In genomic region chr4:145505945-145506344, GRCh38 we compare ENCODE assay signal across 18 cellular contexts. TPM values are rescaled to one million over a fixed set of nuclear protein-coding genes. Genes with fewer than 3 reads are reported as not detected.
DNase-seq lines count a peak whose midpoint lies in the region; ATAC-seq, FAIRE-seq and TF ChIP-seq lines count a peak whose summit lies in the region.
"Had no signal": no experiment of that assay in that cellular context is flagged by ENCODE, and none has a peak within 500 bp of the region (broad histone marks: within the 10 kb centered on the region; RNA-seq: fewer than 3 reads in every experiment).

No MANE protein-coding gene starts in this region.

- FAIRE-seq in GM12878 (lab: Jason Lieb, UNC) = no peak
- FAIRE-seq: GM12891, H1, HTR-8/SVneo, K562 had no signal

- intact Hi-C loops in GM12878 (cut with micrococcal nuclease; ENCODE audit: unreplicated experiment) (no loop called here), PC-3 (cut with micrococcal nuclease) (no loop called here)

- no peaks in the 10 kb centered on the region for H3K27me3 ChIP-seq in DOHH2 (ENCODE audit: control insufficient read depth, low read length)
- no peaks in the 10 kb centered on the region; a peak in 1 of 4 replicates for H3K27me3 ChIP-seq in GM12878 (replicated peaks in 1 of 2; ENCODE audit: control insufficient read depth in 2 of 2, insufficient read depth in 2 of 2, low read length in 1 of 2)
- H3K27me3 ChIP-seq in PC-3 (ENCODE audit: low read length) = no peaks in the 10 kb centered on the region
- H3K27me3 ChIP-seq: BLaER1 treated with 17β-estradiol and CSF1 and Interleukin-3, amounts not matched to agents 10 nM and 100 nM had no signal

- SMC1A ChIA-PET in GM12878 (lab: Charles Lee; ENCODE audit: uncharacterized antibody, unreplicated experiment) = interaction anchor here (1.2 kb wide), 1 partner anchor 269 kb away, joined by 4 read pairs; no protein-coding TSS in a partner anchor

- no peak overlapping the region for H2AFZ ChIP-seq in GM12878 (ENCODE audit: control insufficient read depth, low read depth, low read length)
- no peak overlapping the region for H2AFZ ChIP-seq in PC-3 (ENCODE audit: low read length)

- DNase-seq in GM12878 (ENCODE audit: low read depth, low spot score) = no peak
- DNase-seq in kidney tubule cell (ENCODE audit: low spot score) = peak; percentile 37
- DNase-seq in renal cortical epithelial cell (ENCODE audit: low read depth) = peak; percentile 79
- no peak for DNase-seq in PC-3
- DNase-seq: 8988T; AML-193; Calu3; CD4-positive, alpha-beta T cell; DMS 273 treated with DMSO at 0.1 percent for 48 hours had no signal

- H3K79me2 ChIP-seq in DOHH2 (ENCODE audit: control insufficient read depth, low read length) (peaks cover 93% of the 10 kb centered on the region), GM12878 (ENCODE audit: control insufficient read depth, insufficient read depth, low read length) (peaks cover 35% of the 10 kb centered on the region), PC-3 (ENCODE audit: low read length) (peaks cover 52% of the 10 kb centered on the region)

- WGBS in GM12878 (ENCODE audit: insufficient coverage, insufficient replicate concordance, low lambda C conversion rate, missing lambda C conversion rate) = 50% methylated on average over 3 of the region's 3 CpGs

- H3K4me3 ChIP-seq in DOHH2 (ENCODE audit: low read length) = no peak overlapping the region
- no peak overlapping the region for H3K4me3 ChIP-seq in GM12878
- H3K4me3 ChIP-seq in PC-3 (ENCODE audit: low read length) = no peak overlapping the region
- H3K4me3 ChIP-seq: BLaER1 treated with 17β-estradiol and CSF1 and Interleukin-3, amounts not matched to agents 10 nM and 100 nM; HAP-1; K562 had no signal

- RAD21 ChIA-PET in GM12878 (lab: Charles Lee; ENCODE audit: unreplicated experiment) = no interaction called here

- H3K9me2 ChIP-seq in DOHH2 (replicated peaks; ENCODE audit: control insufficient read depth, low read length) (no peaks in the 10 kb centered on the region), PC-3 (replicated peaks; ENCODE audit: low read length) (no peaks in the 10 kb centered on the region)

- peaks cover 21% of the 10 kb centered on the region for H3F3A ChIP-seq in DOHH2 (ENCODE audit: control insufficient read depth, insufficient read depth)
- H3F3A ChIP-seq in PC-3 (ENCODE audit: low read length, unreplicated experiment) = no peaks in the 10 kb centered on the region

- H3K27ac ChIP-seq in DOHH2 (ENCODE audit: low read depth, low read length) (peak overlapping the region; percentile 98), GM12878 (ENCODE audit: control insufficient read depth, insufficient read depth) (no peak overlapping the region), PC-3 (ENCODE audit: low read length) (no peak overlapping the region)

- BruUV-seq in GM12878 (replicated peaks; lab: Mats Ljungman, UMichigan) = no TSS peak
- BruUV-seq in PC-3 (replicated peaks; lab: Mats Ljungman, UMichigan) = no TSS peak

- no peak for ATAC-seq in GM12878
- ATAC-seq in HG03045 (IDR thresholded peaks at IDR 0.05; ENCODE audit: unreplicated experiment) = no peak
- no peak for ATAC-seq in GM21723 (IDR thresholded peaks at IDR 0.05; ENCODE audit: unreplicated experiment)
- ATAC-seq in PC-3 = no peak
- ATAC-seq: K562 had no signal

- POLR2A ChIA-PET in GM12878 (lab: Charles Lee) = no interaction called here
- POLR2A ChIA-PET in PC-3 (lab: Charles Lee; ENCODE audit: unreplicated experiment) = no interaction called here

- in situ Hi-C loops in GM12878 (cut with MboI) = no loop called here

- H3K4me2 ChIP-seq in DOHH2 (ENCODE audit: low read length) (peak overlapping the region; percentile 51; the same call in 1 of the 2 replicates), GM12878 (ENCODE audit: control insufficient read depth, insufficient read depth) (no peak overlapping the region), PC-3 (ENCODE audit: low read length) (no peak overlapping the region)

- CTCF ChIA-PET in GM12878 (lab: Yijun Ruan, JAX) (no interaction called here), PC-3 (lab: Charles Lee) (no interaction called here)

- 0 out of 2 replicates have a peak, but pooled peaks cover 3% of the 10 kb centered on the region for H3K9me3 ChIP-seq in DOHH2 (ENCODE audit: control insufficient read depth, insufficient read depth, low read length)
- peaks cover 4% of the 10 kb centered on the region for H3K9me3 ChIP-seq in GM12878 (replicated peaks; ENCODE audit: control insufficient read depth, insufficient read depth, low read length)
- H3K9me3 ChIP-seq in PC-3 (ENCODE audit: low read length) = 0 out of 2 replicates have a peak, but pooled peaks cover 7% of the 10 kb centered on the region
- H3K9me3 ChIP-seq: HAP-1 had no signal

- H4K20me1 ChIP-seq in DOHH2 (ENCODE audit: control insufficient read depth, insufficient read depth, low read depth, low read length) (no peaks in the 10 kb centered on the region), GM12878 (ENCODE audit: control insufficient read depth, insufficient read depth) (no peaks in the 10 kb centered on the region), PC-3 (ENCODE audit: low read length) (no peaks in the 10 kb centered on the region)

- TF ChIP-seq CTCF in DOHH2 (IDR thresholded peaks at IDR 0.05; ENCODE audit: low read depth, low read length, poor library complexity, severe bottlenecking) (no peak), GM12878 (IDR thresholded peaks at IDR 0.05 in 2 of 3, conservative IDR thresholded peaks at IDR 0.05 in 1 of 3; ENCODE audit: control insufficient read depth in 2 of 3, extremely low read depth in 1 of 3, insufficient read depth in 1 of 3, low read depth in 3 of 3, low read length in 3 of 3) (no peak), PC-3 (conservative IDR thresholded peaks at IDR 0.05; ENCODE audit: low read depth, low read length) (no peak)

- TF ChIP-seq RAD21 in GM12878 (IDR thresholded peaks at IDR 0.05; ENCODE audit: insufficient read depth, low read depth, low read length) = no peak

- H3K9ac ChIP-seq in GM12878 (ENCODE audit: control insufficient read depth, insufficient read depth, low read length) (no peak overlapping the region), PC-3 (ENCODE audit: low read length) (no peak overlapping the region)
- H3K9ac ChIP-seq: BLaER1 treated with 17β-estradiol and CSF1 and Interleukin-3, amounts not matched to agents 10 nM and 100 nM had no signal

- peaks cover 47% of the 10 kb centered on the region for H3K36me3 ChIP-seq in DOHH2 (ENCODE audit: control insufficient read depth, low read length)
- no peaks in the 10 kb centered on the region for H3K36me3 ChIP-seq in GM12878 (ENCODE audit: control insufficient read depth in 2 of 2, insufficient read depth in 2 of 2, low read length in 1 of 2)
- H3K36me3 ChIP-seq in PC-3 (ENCODE audit: low read depth, low read length) = 0 out of 2 replicates have a peak, but pooled peaks cover 5% of the 10 kb centered on the region
- H3K36me3 ChIP-seq: HAP-1 had no signal

- TF ChIP-seq POLR2A in GM12878 (IDR thresholded peaks at IDR 0.05; ENCODE audit: low read depth, low read length) = no peak

- TF ChIP-seq EP300 in GM12878 (IDR thresholded peaks at IDR 0.05; ENCODE audit: borderline replicate concordance in 1 of 2, control insufficient read depth in 1 of 2, low read depth in 2 of 2, low read length in 2 of 2) = no peak

- peaks cover 97% of the 10 kb centered on the region for H3K4me1 ChIP-seq in DOHH2 (ENCODE audit: control insufficient read depth, low read length)
- H3K4me1 ChIP-seq in GM12878 (ENCODE audit: control insufficient read depth, insufficient read depth, low read length) = peaks cover 11% of the 10 kb centered on the region
- peaks cover 14% of the 10 kb centered on the region for H3K4me1 ChIP-seq in PC-3 (ENCODE audit: insufficient read depth, low read length)

TF ChIP-seq in GM12878, 131 proteins besides CTCF, POLR2A, EP300 and RAD21 (continues in another document):
- TF ChIP-seq NFYA (IDR thresholded peaks at IDR 0.05; ENCODE audit: borderline replicate concordance, low read depth, low read length) = no peak

RNA-seq across cellular contexts. Expression of gene SMAD1, which starts 24.3 kb away (rescaled TPM):
- 2.0 and 2.4 TPM in 2 replicates for total RNA-seq in GM12878 (2013; cell fraction: nucleolus; rRNA removed)
- 12.4 and 19.9 TPM in 2 replicates for total RNA-seq in GM12878 (2014; rRNA removed)
- 14.5 and 16.5 TPM in 2 replicates for total RNA-seq in GM12878 (2014; rRNA removed; fragmentation: Illumina TruSeq; extraction: Trizol)
- 13.5 and 13.8 TPM in 2 replicates for total RNA-seq in GM12878 (2021)
- 5.1 TPM for polyA plus RNA-seq in GM12878 (2011; ENCODE audit: low read depth)
- 0.23 and 0.29 TPM in 2 replicates for polyA plus RNA-seq in GM12878 (2011; rRNA removed)
- 0.17 and 0.22 TPM in 2 replicates for polyA plus RNA-seq in GM12878 (2011; cell fraction: cytosol; rRNA removed)
- polyA plus RNA-seq in GM12878 (2011; cell fraction: nucleus; rRNA removed) = 0.16 and 0.59 TPM in 2 replicates
- 6.6 and 8.3 TPM in 2 replicates for polyA plus RNA-seq in GM12878 (2012)
- 17.5 and 20.5 TPM in 2 replicates for polyA plus RNA-seq in GM12878 (2014; fragmentation: Illumina TruSeq; extraction: Trizol)
- polyA plus RNA-seq in GM12878 (2014; fragmentation: Nextera tagmentation; extraction: Ambion mirVana) = 10 to 100 TPM in 1 of 2 experiments, 1 to 10 TPM in 1; 7.8 to 11.6 TPM
- 10.6 and 13.4 TPM in 2 replicates for polyA plus RNA-seq in GM12878 (2014; rRNA removed)
- polyA plus RNA-seq in GM12878 (2016; fragmentation: Nextera tagmentation; extraction: Ambion mirVana) = 10 to 100 TPM; 16.1 to 17.0 TPM
- 1.1 TPM in 1 of 2 replicates, not detected in the other for polyA minus RNA-seq in GM12878 (2011; rRNA and poly(A)+ RNA removed)
- 0.73 TPM in 1 of 2 replicates, not detected in the other for polyA minus RNA-seq in GM12878 (2011; cell fraction: cytosol; rRNA and poly(A)+ RNA removed)
- polyA minus RNA-seq in GM12878 (2011; cell fraction: nucleus; rRNA and poly(A)+ RNA removed) = not detected in 2 replicates
- total RNA-seq in renal cortical epithelial cell = 7.5 and 34.7 TPM in 2 replicates
- total RNA-seq in PC-3 (2014; rRNA removed) = 13.3 and 14.8 TPM in 2 replicates

Comparison
In these comparisons a context has a peak if more than half of its experiments do, and no peak if none do; other contexts are left out.
1. DNase-seq: peak in kidney tubule cell (single experiment) and renal cortical epithelial cell (single experiment); none in GM12878 (single experiment) and PC-3 (single experiment).